In genomic region chr19:48646912-48647216, GRCh38 we compare ENCODE assay signal across 10 cellular contexts. TPM values are rescaled to one million over a fixed set of nuclear protein-coding genes. Genes with fewer than 3 reads are reported as not detected.
A peak's percentile ranks its signal among the peaks of the same experiment; 100 is the strongest.
DNase-seq lines count a peak whose midpoint lies in the region; ATAC-seq, FAIRE-seq and TF ChIP-seq lines count a peak whose summit lies in the region.
"Had no signal": no experiment of that assay in that cellular context is flagged by ENCODE, and none has a peak within 500 bp of the region (broad histone marks: within the 10 kb centered on the region; RNA-seq: fewer than 3 reads in every experiment).

No MANE protein-coding gene starts in this region.

- peak overlapping the region; percentile 3 for H3K27ac Mint-ChIP-seq in activated T-cell treated with anti-CD3 and anti-CD28 coated beads, Interleukin-2, amount 50 U/mL, for 72 hours
- peak overlapping the region; percentile 56 to 79 for H3K27ac Mint-ChIP-seq in T-cell

- TF ChIP-seq POLR2A in endothelial cell of umbilical vein (IDR thresholded peaks at IDR 0.05; ENCODE audit: low read depth, low read length) (no peak), erythroblast (IDR thresholded peaks at IDR 0.05; ENCODE audit: low read length) (no peak)

- H3K4me3 ChIP-seq in endothelial cell of umbilical vein (replicated peaks in 1 of 3; ENCODE audit: insufficient read depth in 1 of 3, low read depth in 1 of 3, low read length in 3 of 3) = no peak overlapping the region

- no peaks in the 10 kb centered on the region for H3K9me3 ChIP-seq in endothelial cell of umbilical vein (replicated peaks; ENCODE audit: control insufficient read depth, insufficient read depth, low read length)
- H3K9me3 ChIP-seq: BE2C had no signal

- dilution Hi-C loops in endothelial cell of umbilical vein (cut with MboI; ENCODE audit: extremely low pct_ligation_motif_present, low sequenced_read_pairs) = no loop called here

- POLR2A ChIA-PET in T-cell (lab: Charles Lee) = no interaction called here
- POLR2A ChIA-PET in endothelial cell of umbilical vein (lab: Charles Lee) = no interaction called here

- H3K36me3 ChIP-seq in endothelial cell of umbilical vein (ENCODE audit: control insufficient read depth in 2 of 2, extremely low read depth in 1 of 2, insufficient read depth in 2 of 2, low read length in 2 of 2) = no peaks in the 10 kb centered on the region
- H3K36me3 ChIP-seq: BE2C had no signal

- no peaks in the 10 kb centered on the region for H3K36me3 Mint-ChIP-seq in activated T-cell treated with anti-CD3 and anti-CD28 coated beads, Interleukin-2, amount 50 U/mL, for 72 hours (ENCODE audit: insufficient read depth in 2 of 2)
- no peaks in the 10 kb centered on the region for H3K36me3 Mint-ChIP-seq in T-cell

- H4K20me1 ChIP-seq in endothelial cell of umbilical vein (replicated peaks; ENCODE audit: control insufficient read depth, extremely low read depth, insufficient read depth, low read length) = no peaks in the 10 kb centered on the region

- H3K27me3 ChIP-seq in endothelial cell of umbilical vein (ENCODE audit: control insufficient read depth in 2 of 2, insufficient read depth in 2 of 2, low read length in 2 of 2) = peaks cover 0 to 2% of the 10 kb centered on the region in 2 experiments
- H3K27me3 ChIP-seq: BE2C had no signal

- H3K27me3 Mint-ChIP-seq in activated T-cell treated with anti-CD3 and anti-CD28 coated beads, Interleukin-2, amount 50 U/mL, for 72 hours (ENCODE audit: low read depth) = no peaks in the 10 kb centered on the region
- no peaks in the 10 kb centered on the region for H3K27me3 Mint-ChIP-seq in T-cell

- no peak overlapping the region for H3K27ac ChIP-seq in endothelial cell of umbilical vein (ENCODE audit: insufficient read depth, low read depth, low read length)

- DNase-seq in activated T-cell treated with anti-CD3 and anti-CD28 coated beads, Interleukin-2, amount 50 U/mL, for 72 hours = no peak
- DNase-seq in activated T-cell treated with anti-CD3 and anti-CD28 coated beads for 4 hours = no peak
- DNase-seq in T-cell = no peak
- no peak for DNase-seq in endothelial cell of umbilical vein (ENCODE audit: low read depth, low spot score)
- DNase-seq in superior temporal gyrus (ENCODE audit: extremely low spot score) = peak; percentile 29
- DNase-seq in NCI-H1092 treated with DMSO at 0.1 percent for 48 hours (lab: John Stamatoyannopoulos, UW) = no peak
- DNase-seq in DMS53 treated with DMSO at 0.1 percent for 48 hours (lab: John Stamatoyannopoulos, UW; ENCODE audit: unreplicated experiment) = no peak
- no peak for DNase-seq in erythroblast (lab: John Stamatoyannopoulos, UW)

- H3K9me3 Mint-ChIP-seq in activated T-cell treated with anti-CD3 and anti-CD28 coated beads, Interleukin-2, amount 50 U/mL, for 72 hours = no peaks in the 10 kb centered on the region
- no peaks in the 10 kb centered on the region for H3K9me3 Mint-ChIP-seq in T-cell

- TF ChIP-seq CTCF in endothelial cell of umbilical vein (IDR thresholded peaks at IDR 0.05; ENCODE audit: extremely low read depth in 1 of 2, insufficient read depth in 1 of 2, low read depth in 1 of 2, low read length in 2 of 2) = no peak

- H2AFZ ChIP-seq in endothelial cell of umbilical vein (ENCODE audit: low read depth, low read length) = no peak overlapping the region

- H3K79me2 ChIP-seq in endothelial cell of umbilical vein (ENCODE audit: control insufficient read depth, insufficient read depth, low read length) = no peaks in the 10 kb centered on the region

- peak overlapping the region; percentile 94 to 98 for H3K4me3 Mint-ChIP-seq in activated T-cell treated with anti-CD3 and anti-CD28 coated beads, Interleukin-2, amount 50 U/mL, for 72 hours
- peak overlapping the region; percentile 23 to 99 (median 26) for H3K4me3 Mint-ChIP-seq in T-cell

- peak; percentile 42 for FAIRE-seq in endothelial cell of umbilical vein (lab: Jason Lieb, UNC)

- H3K4me1 ChIP-seq in endothelial cell of umbilical vein (ENCODE audit: control insufficient read depth, extremely low read depth, insufficient read depth, low read length) = peaks cover 9% of the 10 kb centered on the region
- H3K4me1 ChIP-seq: BE2C had no signal

- ATAC-seq in activated T-cell treated with anti-CD3 and anti-CD28 coated beads, Interleukin-2, amount 50 U/mL, for 72 hours (replicated peaks in 1 of 2) = no peak
- ATAC-seq in T-cell (replicated peaks in 1 of 4) = no peak

- CTCF ChIA-PET in T-cell (lab: Charles Lee) (interaction anchor here in 1 of 2 donors (1.5 kb wide), 1 partner anchor 28 kb away, joined by 8 read pairs; no protein-coding TSS in a partner anchor), endothelial cell of umbilical vein (lab: Charles Lee) (interaction anchor here (1.3 to 2.7 kb wide), 13 partner anchors 9 to 195 kb away, joined by 3 to 41 read pairs (median 15); partner anchors contain the start of genes HSD17B14 and NTN5)

- H3K9me1 ChIP-seq in endothelial cell of umbilical vein (replicated peaks; ENCODE audit: control insufficient read depth, extremely low read depth, insufficient read depth, low read length) = no peaks in the 10 kb centered on the region

- intact Hi-C loops in endothelial cell of umbilical vein (cut with micrococcal nuclease) = loop anchor here (1.0 to 2.0 kb wide), 7 partner anchors 9 to 195 kb away; no protein-coding TSS in a partner anchor

- BruUV-seq in endothelial cell of umbilical vein (replicated peaks; lab: Mats Ljungman, UMichigan) = no TSS peak

- H3K4me2 ChIP-seq in endothelial cell of umbilical vein (ENCODE audit: insufficient read depth, low read length) = no peak overlapping the region

- no peak overlapping the region for H3K9ac ChIP-seq in endothelial cell of umbilical vein (replicated peaks; ENCODE audit: extremely low read depth, insufficient read depth, low read length)

- H3K4me1 Mint-ChIP-seq in activated T-cell treated with anti-CD3 and anti-CD28 coated beads, Interleukin-2, amount 50 U/mL, for 72 hours (ENCODE audit: low read depth) = peaks cover 48% of the 10 kb centered on the region
- H3K4me1 Mint-ChIP-seq in T-cell = peaks cover 43 to 52% (median 49%) of the 10 kb centered on the region in 3 donors

RNA-seq across cellular contexts. Expression of gene CA11, which starts 0.9 kb away (rescaled TPM):
- total RNA-seq in activated T-cell treated with anti-CD3 and anti-CD28 coated beads, Interleukin-2, amount 50 U/mL, for 72 hours = 10 to 100 TPM; 10.5 to 11.9 TPM
- total RNA-seq in T-cell = 10 to 100 TPM in 4 of 5 donors, 1 to 10 TPM in 1; 8.0 to 18.5 (median 11.0) TPM
- 2.8 TPM in 2 replicates for total RNA-seq in endothelial cell of umbilical vein
- polyA plus RNA-seq in endothelial cell of umbilical vein = 2.6 and 4.7 TPM in 2 replicates
- 0.90 and 1.3 TPM in 2 replicates for polyA plus RNA-seq in endothelial cell of umbilical vein (2011; cell fraction: cytosol; rRNA removed)
- polyA plus RNA-seq in endothelial cell of umbilical vein (2011; cell fraction: nucleus; rRNA removed) = 1.1 and 4.5 TPM in 2 replicates
- 3.1 and 7.2 TPM in 2 replicates for polyA plus RNA-seq in endothelial cell of umbilical vein (2012)
- 0.39 and 0.70 TPM in 2 replicates for polyA minus RNA-seq in endothelial cell of umbilical vein
- polyA minus RNA-seq in endothelial cell of umbilical vein (2011; cell fraction: cytosol; rRNA and poly(A)+ RNA removed) = 5.7 TPM
- 0.29 and 0.82 TPM in 2 replicates for polyA minus RNA-seq in endothelial cell of umbilical vein (2011; cell fraction: nucleus; rRNA and poly(A)+ RNA removed)

RNA-seq across cellular contexts. Expression of gene DBP, which starts 9.7 kb away (rescaled TPM):
- total RNA-seq in activated T-cell treated with anti-CD3 and anti-CD28 coated beads, Interleukin-2, amount 50 U/mL, for 72 hours = 10 to 100 TPM in 1 of 2 donors, 1 to 10 TPM in 1; 8.2 to 13.4 TPM
- total RNA-seq in T-cell (10 to 100 TPM; 24.5 to 57.2 (median 56.0) TPM), endothelial cell of umbilical vein (0.78 and 1.5 TPM in 2 replicates)
- 1.8 and 2.0 TPM in 2 replicates for polyA plus RNA-seq in endothelial cell of umbilical vein
- polyA plus RNA-seq in endothelial cell of umbilical vein (2011; cell fraction: cytosol; rRNA removed) = 0.80 and 1.8 TPM in 2 replicates
- polyA plus RNA-seq in endothelial cell of umbilical vein (2011; cell fraction: nucleus; rRNA removed) = 0.43 and 0.76 TPM in 2 replicates
- 0.75 and 1.6 TPM in 2 replicates for polyA plus RNA-seq in endothelial cell of umbilical vein (2012)
- polyA minus RNA-seq in endothelial cell of umbilical vein = 0.68 TPM in 1 of 2 replicates, not detected in the other
- 9.1 TPM for polyA minus RNA-seq in endothelial cell of umbilical vein (2011; cell fraction: cytosol; rRNA and poly(A)+ RNA removed)
- polyA minus RNA-seq in endothelial cell of umbilical vein (2011; cell fraction: nucleus; rRNA and poly(A)+ RNA removed) = 0.29 and 0.48 TPM in 2 replicates

RNA-seq across cellular contexts. Expression of gene NTN5, which starts 26.0 kb away (rescaled TPM):
- 1 to 10 TPM; 1.9 to 2.1 TPM for total RNA-seq in activated T-cell treated with anti-CD3 and anti-CD28 coated beads, Interleukin-2, amount 50 U/mL, for 72 hours
- total RNA-seq in T-cell = 1 to 10 TPM; 2.2 to 4.2 (median 3.5) TPM
- total RNA-seq in endothelial cell of umbilical vein = 0.35 TPM in 1 of 2 replicates, not detected in the other
- 0.11 and 0.18 TPM in 2 replicates for polyA plus RNA-seq in endothelial cell of umbilical vein
- polyA plus RNA-seq in endothelial cell of umbilical vein (2011; cell fraction: cytosol; rRNA removed) = 0.06 and 0.15 TPM in 2 replicates
- 0.63 TPM in 2 replicates for polyA plus RNA-seq in endothelial cell of umbilical vein (2011; cell fraction: nucleus; rRNA removed)
- 0.11 and 0.13 TPM in 2 replicates for polyA plus RNA-seq in endothelial cell of umbilical vein (2012)
- polyA minus RNA-seq in endothelial cell of umbilical vein = not detected in 2 replicates
- polyA minus RNA-seq in endothelial cell of umbilical vein (2011; cell fraction: cytosol; rRNA and poly(A)+ RNA removed) = not detected
- polyA minus RNA-seq in endothelial cell of umbilical vein (2011; cell fraction: nucleus; rRNA and poly(A)+ RNA removed) = 0.19 TPM in 1 of 2 replicates, not detected in the other
- total RNA-seq: LHCN-M2 had no signal

RNA-seq across cellular contexts. Expression of gene SPHK2, which starts 27.6 kb away (rescaled TPM):
- total RNA-seq in activated T-cell treated with anti-CD3 and anti-CD28 coated beads, Interleukin-2, amount 50 U/mL, for 72 hours = 10 to 100 TPM; 26.9 to 27.2 TPM
- total RNA-seq in T-cell (10 to 100 TPM; 18.0 to 37.0 (median 31.8) TPM), endothelial cell of umbilical vein (30.5 and 31.1 TPM in 2 replicates)
- polyA plus RNA-seq in endothelial cell of umbilical vein = 20.2 and 23.4 TPM in 2 replicates
- 8.2 and 10.7 TPM in 2 replicates for polyA plus RNA-seq in endothelial cell of umbilical vein (2011; cell fraction: cytosol; rRNA removed)
- polyA plus RNA-seq in endothelial cell of umbilical vein (2011; cell fraction: nucleus; rRNA removed) = 26.2 and 26.5 TPM in 2 replicates
- 9.2 and 11.3 TPM in 2 replicates for polyA plus RNA-seq in endothelial cell of umbilical vein (2012)
- 11.7 and 14.6 TPM in 2 replicates for polyA minus RNA-seq in endothelial cell of umbilical vein
- polyA minus RNA-seq in endothelial cell of umbilical vein (2011; cell fraction: cytosol; rRNA and poly(A)+ RNA removed) = 10.9 TPM
- 14.6 and 21.1 TPM in 2 replicates for polyA minus RNA-seq in endothelial cell of umbilical vein (2011; cell fraction: nucleus; rRNA and poly(A)+ RNA removed)

RNA-seq across cellular contexts. Expression of gene RPL18, which starts 27.9 kb away (rescaled TPM):
- total RNA-seq in activated T-cell treated with anti-CD3 and anti-CD28 coated beads, Interleukin-2, amount 50 U/mL, for 72 hours = 1,000 to 10,000 TPM; 1,953 to 2,080 TPM
- total RNA-seq in T-cell (1,000 to 10,000 TPM; 2,370 to 2,784 (median 2,662) TPM), endothelial cell of umbilical vein (1,402 and 1,407 TPM in 2 replicates)
- 2,154 and 2,376 TPM in 2 replicates for polyA plus RNA-seq in endothelial cell of umbilical vein
- polyA plus RNA-seq in endothelial cell of umbilical vein (2011; cell fraction: cytosol; rRNA removed) = 1,380 and 1,833 TPM in 2 replicates
- 597 and 638 TPM in 2 replicates for polyA plus RNA-seq in endothelial cell of umbilical vein (2011; cell fraction: nucleus; rRNA removed)
- polyA plus RNA-seq in endothelial cell of umbilical vein (2012) = 1,901 and 3,069 TPM in 2 replicates
- polyA minus RNA-seq in endothelial cell of umbilical vein = 547 and 582 TPM in 2 replicates
- 814 TPM for polyA minus RNA-seq in endothelial cell of umbilical vein (2011; cell fraction: cytosol; rRNA and poly(A)+ RNA removed)
- polyA minus RNA-seq in endothelial cell of umbilical vein (2011; cell fraction: nucleus; rRNA and poly(A)+ RNA removed) = 103 and 151 TPM in 2 replicates
